Comparison of ENCODE assay signal across 8 cellular contexts in the genomic region with DNA sequence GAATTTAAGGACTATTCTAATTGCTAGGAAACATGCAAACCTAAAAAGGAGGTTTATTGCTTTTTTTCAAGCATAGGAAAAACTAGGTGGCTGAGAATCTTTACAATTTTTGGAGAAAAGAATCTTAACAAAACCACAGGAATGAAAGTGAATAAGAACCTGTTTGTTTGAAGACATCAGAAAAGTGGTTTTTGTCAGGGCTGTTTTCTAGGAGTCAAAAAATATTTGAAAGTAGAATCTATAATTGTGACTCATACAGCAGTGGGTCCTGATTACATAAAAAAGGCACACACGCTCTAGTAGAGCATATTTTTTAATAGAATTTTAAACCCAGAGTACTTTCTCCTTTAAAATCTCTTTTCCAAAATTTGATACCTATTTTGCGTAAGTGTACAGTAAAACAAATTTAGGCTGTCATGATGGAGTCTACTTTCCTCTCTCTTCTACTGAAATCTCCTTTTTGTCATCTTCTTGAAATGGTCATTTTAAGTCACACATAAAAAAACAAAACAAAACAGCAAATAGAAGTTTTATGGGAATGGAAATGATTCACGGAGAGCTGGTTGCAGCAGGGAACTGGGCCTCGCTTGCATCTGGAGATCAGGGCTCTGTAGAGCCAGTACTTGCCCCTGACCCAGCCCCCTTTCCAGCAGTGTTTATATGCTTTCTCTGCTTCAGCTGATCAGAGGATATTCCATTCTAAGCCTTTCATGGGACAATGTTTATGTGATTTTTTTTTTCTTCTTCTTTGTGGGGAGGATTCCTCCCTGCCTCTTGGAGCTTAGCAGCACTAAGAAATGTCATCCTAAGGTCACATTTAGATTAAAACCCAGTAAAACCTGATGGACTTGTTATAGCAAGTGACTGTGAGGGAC. TPM values are rescaled to one million over a fixed set of nuclear protein-coding genes. Genes with fewer than 3 reads are reported as not detected.
DNase-seq lines count a peak whose midpoint lies in the region; ATAC-seq and TF ChIP-seq lines count a peak whose summit lies in the region.

No MANE protein-coding gene starts in this region.

- H3K27ac ChIP-seq in brain microvascular endothelial cell, result peak overlapping the region; percentile 81

- TF ChIP-seq CTCF in HFFc6 (IDR thresholded peaks at IDR 0.05) (no peak), brain microvascular endothelial cell (IDR thresholded peaks at IDR 0.05; ENCODE audit: low read depth, low read length, missing control alignments) (no peak), mesothelial cell of epicardium (IDR thresholded peaks at IDR 0.05; ENCODE audit: unreplicated experiment) (no peak)

- H3K27ac Mint-ChIP-seq in HFFc6, result peak overlapping the region; percentile 83
- H3K27ac Mint-ChIP-seq in mesothelial cell of epicardium, result peak overlapping the region; percentile 97

- ATAC-seq in HG03469 (IDR thresholded peaks at IDR 0.05; ENCODE audit: unreplicated experiment), result no peak
- ATAC-seq in HG03095 (IDR thresholded peaks at IDR 0.05; ENCODE audit: unreplicated experiment), result no peak
- ATAC-seq in GM21529 (IDR thresholded peaks at IDR 0.05; ENCODE audit: unreplicated experiment), result no peak

- H3K4me1 Mint-ChIP-seq in HFFc6 (ENCODE audit: low read depth), result peaks cover 37% of the 10 kb centered on the region
- H3K4me1 Mint-ChIP-seq in mesothelial cell of epicardium, result peaks cover 59% of the 10 kb centered on the region

- no peaks in the 10 kb centered on the region for H3K36me3 ChIP-seq in brain microvascular endothelial cell (replicated peaks)

- in situ Hi-C loops in brain microvascular endothelial cell (cut with HindIII; ENCODE audit: low pct_ligation_motif_present, low sequenced_read_pairs), result loop anchor here (25.0 kb wide), 1 partner anchor 141 kb away; no protein-coding TSS in a partner anchor

- H3K27me3 Mint-ChIP-seq in HFFc6 (ENCODE audit: insufficient read depth) (0 out of 2 replicates have a peak, but pooled peaks cover 4% of the 10 kb centered on the region), mesothelial cell of epicardium (ENCODE audit: low read depth) (no peaks in the 10 kb centered on the region)

- DNase-seq in A172 (ENCODE audit: low spot score) (peak; percentile 13), HFFc6 (peak; percentile 50), brain microvascular endothelial cell (no peak), mesothelial cell of epicardium (ENCODE audit: low spot score in 2 of 2, unreplicated experiment in 2 of 2) (no peak), NCI-H2196 treated with DMSO at 0.1 percent for 48 hours (lab: John Stamatoyannopoulos, UW; ENCODE audit: unreplicated experiment) (no peak)

- H3K36me3 Mint-ChIP-seq in HFFc6 (ENCODE audit: low read depth) (no peaks in the 10 kb centered on the region), mesothelial cell of epicardium (no peaks in the 10 kb centered on the region)

- no peak overlapping the region for H3K4me3 ChIP-seq in brain microvascular endothelial cell (ENCODE audit: low read depth, low read length)

- H3K4me3 Mint-ChIP-seq in HFFc6 (peak overlapping the region; percentile 54), mesothelial cell of epicardium (peak overlapping the region; percentile 35)

- H3K9me3 Mint-ChIP-seq in HFFc6, result no peaks in the 10 kb centered on the region
- peaks cover 5% of the 10 kb centered on the region for H3K9me3 Mint-ChIP-seq in mesothelial cell of epicardium

- H3K27me3 ChIP-seq in brain microvascular endothelial cell (replicated peaks), result no peaks in the 10 kb centered on the region

RNA-seq across cellular contexts. Expression of gene PELI1, which starts 59.1 kb away (rescaled TPM):
- total RNA-seq in A172 (2014; rRNA removed; shearing (Covaris generic)), result 3.6 and 5.6 TPM in 2 replicates
- 1 to 10 TPM; 1.9 to 4.9 (median 2.8) TPM for total RNA-seq in HFFc6 (2021; fragmentation: NEBNext Ultra II Directional; extraction: Animal tissue kit (Norgen Biotek cat#: 25700))
- 124 to 134 TPM (median 129 TPM) in 3 replicates for total RNA-seq in mesothelial cell of epicardium

Comparison
In these comparisons a context has a peak if more than half of its experiments do, and no peak if none do; other contexts are left out.
1. DNase-seq: peak in A172 (single experiment) and HFFc6 (single experiment); none in brain microvascular endothelial cell (single experiment), mesothelial cell of epicardium (0 of 2) and NCI-H2196 treated with DMSO at 0.1 percent for 48 hours (single experiment).
2. RNA of gene PELI1, which starts 59.1 kb away (total RNA-seq): 124 to 134 TPM in mesothelial cell of epicardium; 3.6 to 5.6 TPM in A172 and 1.9 to 4.9 TPM in HFFc6; every median in the first group is over 10 times any median in the second.